Comparison of ENCODE assay signal across 1 cellular context in genomic region chr7:44382459-44383300, GRCh38.
TF ChIP-seq lines count a peak whose summit lies in the region.

No MANE protein-coding gene starts in this region.

TF ChIP-seq in endothelial cell of umbilical vein, 7 proteins besides CTCF, POLR2A, EP300 and RAD21:
- TF ChIP-seq MAX (IDR thresholded peaks at IDR 0.05; ENCODE audit: insufficient read depth, insufficient read length) (no peak), POLR2AphosphoS5 (IDR thresholded peaks at IDR 0.05; ENCODE audit: insufficient read depth, low read depth, low read length) (no peak), FOS (IDR thresholded peaks at IDR 0.05; ENCODE audit: borderline replicate concordance, insufficient read depth, low read length) (no peak), JUN (IDR thresholded peaks at IDR 0.05; ENCODE audit: borderline replicate concordance, insufficient read depth, insufficient read length, low read depth) (no peak), GATA2 (IDR thresholded peaks at IDR 0.05; ENCODE audit: insufficient read depth, insufficient read length, low read depth, low read length) (no peak), MYC (IDR thresholded peaks at IDR 0.05; ENCODE audit: low read depth, low read length) (no peak), EZH2 (IDR thresholded peaks at IDR 0.05; ENCODE audit: borderline replicate concordance, low read depth, low read length, severe bottlenecking) (no peak)
